In the genomic region with DNA sequence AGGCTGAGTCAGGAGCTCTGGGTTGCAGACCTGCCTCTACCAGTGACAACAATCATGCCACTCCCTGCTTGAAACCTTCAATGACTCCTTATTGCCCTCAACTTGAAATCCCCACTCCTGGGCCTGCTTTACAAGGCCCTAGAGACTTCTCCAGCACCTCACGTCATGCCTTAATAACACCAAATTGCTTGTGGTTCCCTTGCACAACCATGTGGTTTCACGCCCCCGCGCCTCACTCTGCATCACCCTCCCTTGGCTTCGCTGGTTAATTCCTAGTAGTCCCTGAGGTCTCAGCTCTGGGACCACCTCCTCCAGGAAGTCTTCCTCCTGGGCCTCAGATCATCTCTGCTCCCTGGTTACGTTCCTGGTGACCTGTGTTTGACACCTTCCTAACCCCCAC, we compare ENCODE assay signal across 1 cellular context.
A peak's percentile ranks its signal among the peaks of the same experiment; 100 is the strongest.
TF ChIP-seq lines count a peak whose summit lies in the region.

No MANE protein-coding gene starts in this region.

TF ChIP-seq in IMR-90, 13 proteins besides CTCF, POLR2A, EP300 and RAD21 (continued from another document):
- TF ChIP-seq MAFK (IDR thresholded peaks at IDR 0.05; ENCODE audit: low read depth, low read length), result no peak
- TF ChIP-seq BHLHE40 (IDR thresholded peaks at IDR 0.05; ENCODE audit: low read depth, low read length), result peak; percentile 23; the same call in 1 of the 2 replicates
- TF ChIP-seq RFX5 (IDR thresholded peaks at IDR 0.05; ENCODE audit: low read depth, low read length), result no peak
- no peak for TF ChIP-seq NFE2L2 (IDR thresholded peaks at IDR 0.05; ENCODE audit: low read depth, low read length)
- 0 out of 2 replicates have a peak, but pooled peaks have one; percentile 6 for TF ChIP-seq FOS (IDR thresholded peaks at IDR 0.05; ENCODE audit: low read depth, low read length)
- TF ChIP-seq CEBPB (IDR thresholded peaks at IDR 0.05; ENCODE audit: low read depth, low read length), result peak; percentile 97
- TF ChIP-seq MAZ (IDR thresholded peaks at IDR 0.05; ENCODE audit: borderline replicate concordance, low read depth, low read length), result peak; percentile 56; the same call in 1 of the 2 replicates
- TF ChIP-seq MXI1 (IDR thresholded peaks at IDR 0.05; ENCODE audit: borderline replicate concordance, low read depth, low read length), result 0 out of 2 replicates have a peak, but pooled peaks have one; percentile 30
- TF ChIP-seq SMC3 (IDR thresholded peaks at IDR 0.05; ENCODE audit: low read depth, low read length), result no peak; the same call in 1 of the 2 replicates
- no peak for TF ChIP-seq USF2 (IDR thresholded peaks at IDR 0.05; ENCODE audit: low read depth, low read length)
